Comparison of ENCODE assay signal across 17 cellular contexts in the genomic region with DNA sequence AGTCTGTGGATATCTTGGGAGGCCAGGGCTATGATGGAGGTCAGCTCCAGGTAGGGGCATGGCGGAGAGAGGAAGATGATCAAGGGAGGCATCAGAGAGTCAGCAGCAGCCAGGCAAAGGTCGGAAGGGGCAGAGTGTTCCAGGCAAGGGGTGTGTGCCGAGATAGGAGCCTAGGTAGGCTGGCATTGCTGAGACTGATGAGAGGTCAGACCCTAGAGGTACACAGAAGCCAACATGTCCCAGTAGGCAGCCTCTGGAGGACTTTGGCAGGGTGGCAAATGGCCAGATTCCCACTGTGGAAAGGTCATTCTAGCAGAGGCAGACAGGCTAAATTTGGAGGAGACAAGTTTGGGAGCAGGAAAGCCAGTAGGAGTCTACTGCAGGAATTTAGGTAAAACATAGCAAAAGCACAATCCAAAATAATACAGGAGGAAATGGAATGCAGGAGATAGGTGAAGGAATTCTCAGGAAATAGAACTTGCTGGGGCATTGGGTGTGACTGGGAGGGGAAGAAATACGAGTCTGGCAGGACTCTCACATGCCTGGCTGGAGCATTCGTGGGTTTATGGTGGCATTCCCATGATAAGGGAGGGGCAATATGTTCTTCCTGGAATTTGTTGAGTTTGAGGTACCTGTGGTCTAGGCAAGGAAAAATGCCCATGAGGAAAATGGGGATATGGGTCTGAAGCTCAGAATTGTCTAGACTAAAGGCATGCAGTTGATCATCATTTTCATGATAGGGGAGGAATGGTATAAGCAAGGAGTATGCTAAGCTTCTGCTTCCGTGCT. TPM values are rescaled to one million over a fixed set of nuclear protein-coding genes. Genes with fewer than 3 reads are reported as not detected.
"Had no signal": no experiment of that assay in that cellular context is flagged by ENCODE, and none has a peak within 500 bp of the region (broad histone marks: within the 10 kb centered on the region; RNA-seq: fewer than 3 reads in every experiment).

No MANE protein-coding gene starts in this region.

- ATAC-seq: activated T-helper 17 cell treated with anti-CD3 and anti-CD28 coated beads, Interleukin-2, amount 50 U/mL, for 72 hours; gastroesophageal sphincter; natural killer cell treated with Interleukin-12 subunit alpha and Interleukin-12 subunit beta and Interleukin-15 and Interleukin-18, amount 100 ng/mL, for 72 hours; WTC11 had no signal

- H3K27ac ChIP-seq: gastroesophageal sphincter, SK-N-MC, thyroid gland had no signal

- H3K27me3 ChIP-seq: gastroesophageal sphincter, thyroid gland had no signal

- H3K4me3 ChIP-seq: gastroesophageal sphincter, SK-N-MC, smooth muscle cell, thyroid gland had no signal

- H3K36me3 ChIP-seq: gastroesophageal sphincter, thyroid gland had no signal

- DNase-seq: activated CD4-positive, alpha-beta T cell treated with anti-CD3 and anti-CD28 coated beads for 48 hours; activated CD8-positive, alpha-beta memory T cell treated with anti-CD3 and anti-CD28 coated beads for 24 hours; activated naive CD4-positive, alpha-beta T cell treated with anti-CD3 and anti-CD28 coated beads for 36 hours; effector CD4-positive, alpha-beta T cell; hippocampal formation; kidney glomerular epithelial cell; mammary epithelial cell; thyroid gland had no signal

- H3K9me3 ChIP-seq: thyroid gland had no signal

- H3K4me1 ChIP-seq: gastroesophageal sphincter, thyroid gland had no signal

- H3K4me2 ChIP-seq: smooth muscle cell had no signal

RNA-seq across cellular contexts. Expression of a gene that starts 25.7 kb away (rescaled TPM):
- total RNA-seq: activated naive CD4-positive, alpha-beta T cell treated with anti-CD3 and anti-CD28 coated beads for 36 hours; astrocyte; endothelial cell of umbilical vein; mammary epithelial cell had no signal

RNA-seq across cellular contexts. Expression of a gene that starts 26.1 kb away (rescaled TPM):
- total RNA-seq: activated naive CD4-positive, alpha-beta T cell treated with anti-CD3 and anti-CD28 coated beads for 36 hours; activated T-helper 17 cell treated with anti-CD3 and anti-CD28 coated beads, Interleukin-2, amount 50 U/mL, for 72 hours; astrocyte; endothelial cell of umbilical vein; mammary epithelial cell; natural killer cell treated with Interleukin-12 subunit alpha and Interleukin-12 subunit beta and Interleukin-15 and Interleukin-18, amount 100 ng/mL, for 72 hours; omental fat pad; smooth muscle cell had no signal

RNA-seq across cellular contexts. Expression of a gene that starts 26.1 kb away (rescaled TPM):
- total RNA-seq: activated naive CD4-positive, alpha-beta T cell treated with anti-CD3 and anti-CD28 coated beads for 36 hours; activated T-helper 17 cell treated with anti-CD3 and anti-CD28 coated beads, Interleukin-2, amount 50 U/mL, for 72 hours; endothelial cell of umbilical vein had no signal
